Comparison of ENCODE assay signal across 19 cellular contexts in genomic region chr14:101596742-101597141, GRCh38. TPM values are rescaled to one million over a fixed set of nuclear protein-coding genes. Genes with fewer than 3 reads are reported as not detected.
A peak's percentile ranks its signal among the peaks of the same experiment; 100 is the strongest.
DNase-seq lines count a peak whose midpoint lies in the region; ATAC-seq, FAIRE-seq and TF ChIP-seq lines count a peak whose summit lies in the region.
"Had no signal": no experiment of that assay in that cellular context is flagged by ENCODE, and none has a peak within 500 bp of the region (broad histone marks: within the 10 kb centered on the region; RNA-seq: fewer than 3 reads in every experiment).

No MANE protein-coding gene starts in this region.

- no peaks in the 10 kb centered on the region for H3K27me3 Mint-ChIP-seq in activated T-cell treated with anti-CD3 and anti-CD28 coated beads, Interleukin-2, amount 50 U/mL, for 4 hours (ENCODE audit: low read depth)
- H3K27me3 Mint-ChIP-seq in astrocyte (ENCODE audit: low read depth, unreplicated experiment) = peaks cover 26% of the 10 kb centered on the region

- intact Hi-C loops in spleen (cut with DNase I; ENCODE audit: low total_unique reads) = no loop called here

- H3K4me3 Mint-ChIP-seq in activated T-cell treated with anti-CD3 and anti-CD28 coated beads, Interleukin-2, amount 50 U/mL, for 4 hours = peak overlapping the region; percentile 13
- H3K4me3 Mint-ChIP-seq in astrocyte (ENCODE audit: unreplicated experiment) = no peak overlapping the region

- peak overlapping the region; percentile 19; the same call in 1 of the 2 replicates for H3K4me2 ChIP-seq in OCI-LY1 (ENCODE audit: low read length)
- no peak overlapping the region for H3K4me2 ChIP-seq in astrocyte (ENCODE audit: low read length)
- H3K4me2 ChIP-seq: smooth muscle cell had no signal

- H3K36me3 ChIP-seq in OCI-LY1 (ENCODE audit: insufficient read depth, low read length) = no peaks in the 10 kb centered on the region
- no peaks in the 10 kb centered on the region for H3K36me3 ChIP-seq in astrocyte (ENCODE audit: insufficient read depth, low read length)
- no peaks in the 10 kb centered on the region for H3K36me3 ChIP-seq in spleen
- H3K36me3 ChIP-seq: stomach had no signal

- H3K4me3 ChIP-seq in OCI-LY1 (ENCODE audit: low read depth, low read length, poor library complexity, severe bottlenecking) (peak overlapping the region; percentile 20), astrocyte (ENCODE audit: insufficient read depth, low read depth, low read length) (no peak overlapping the region), spleen (no peak overlapping the region)
- H3K4me3 ChIP-seq: smooth muscle cell, stomach had no signal

- ATAC-seq in activated T-cell treated with anti-CD3 and anti-CD28 coated beads, Interleukin-2, amount 50 U/mL, for 4 hours = no peak
- ATAC-seq in HG03521 (IDR thresholded peaks at IDR 0.05; ENCODE audit: unreplicated experiment) = no peak
- ATAC-seq in esophagus mucosa = no peak
- ATAC-seq: HCT116, HepG2, left cardiac atrium had no signal

- H3K27me3 ChIP-seq in OCI-LY1 (ENCODE audit: insufficient read depth, low read length) (no peaks in the 10 kb centered on the region), astrocyte (ENCODE audit: insufficient read depth, low read length) (no peaks in the 10 kb centered on the region), spleen (replicated peaks in 1 of 7) (no peaks in the 10 kb centered on the region)

- H2AFZ ChIP-seq in OCI-LY1 (ENCODE audit: low read length) (peak overlapping the region; percentile 7; the same call in 1 of the 2 replicates), astrocyte (ENCODE audit: low read depth, low read length) (peak overlapping the region; percentile 18)

- TF ChIP-seq POLR2A in spleen (IDR thresholded peaks at IDR 0.05) = no peak

- H3K79me2 ChIP-seq in OCI-LY1 (ENCODE audit: insufficient read depth, low read length) (no peaks in the 10 kb centered on the region), astrocyte (ENCODE audit: insufficient read depth, low read length) (no peaks in the 10 kb centered on the region)

- FAIRE-seq in astrocyte (lab: Jason Lieb, UNC) = no peak
- FAIRE-seq: HepG2 had no signal

- peaks cover 6% of the 10 kb centered on the region for H3K4me1 ChIP-seq in OCI-LY1 (ENCODE audit: insufficient read depth, low read length, severe bottlenecking)
- no peaks in the 10 kb centered on the region for H3K4me1 ChIP-seq in astrocyte (ENCODE audit: insufficient read depth, low read length)
- H3K4me1 ChIP-seq in spleen = peaks cover 5 to 21% (median 13%) of the 10 kb centered on the region in 6 donors
- H3K4me1 ChIP-seq: stomach had no signal

- H3K9ac ChIP-seq in OCI-LY1 (ENCODE audit: low read length) (no peak overlapping the region), astrocyte (ENCODE audit: low read length) (no peak overlapping the region)

- H4K20me1 ChIP-seq in OCI-LY1 (ENCODE audit: insufficient read depth, low read length) (no peaks in the 10 kb centered on the region), astrocyte (ENCODE audit: insufficient read depth, low read length) (no peaks in the 10 kb centered on the region)

- peaks cover 47% of the 10 kb centered on the region for H3K4me1 Mint-ChIP-seq in activated T-cell treated with anti-CD3 and anti-CD28 coated beads, Interleukin-2, amount 50 U/mL, for 4 hours (ENCODE audit: low read depth)
- no peaks in the 10 kb centered on the region for H3K4me1 Mint-ChIP-seq in astrocyte (ENCODE audit: low read depth, unreplicated experiment)

- H3K9me2 ChIP-seq in OCI-LY1 (ENCODE audit: low read depth, low read length) = no peaks in the 10 kb centered on the region

- TF ChIP-seq CTCF in OCI-LY1 (IDR thresholded peaks at IDR 0.05; ENCODE audit: low read length) (no peak), astrocyte (IDR thresholded peaks at IDR 0.05; ENCODE audit: insufficient read depth, low read depth, low read length) (no peak), spleen (IDR thresholded peaks at IDR 0.05 in 8 of 11, conservative IDR thresholded peaks at IDR 0.05 in 3 of 11) (no peak)

- no peaks in the 10 kb centered on the region for H3K9me3 Mint-ChIP-seq in activated T-cell treated with anti-CD3 and anti-CD28 coated beads, Interleukin-2, amount 50 U/mL, for 4 hours
- H3K9me3 Mint-ChIP-seq in astrocyte (ENCODE audit: unreplicated experiment) = peaks cover 20% of the 10 kb centered on the region

- H3F3A ChIP-seq in OCI-LY1 (ENCODE audit: insufficient read depth, low read length) = no peaks in the 10 kb centered on the region

- H3K36me3 Mint-ChIP-seq in activated T-cell treated with anti-CD3 and anti-CD28 coated beads, Interleukin-2, amount 50 U/mL, for 4 hours (ENCODE audit: insufficient read depth) = no peaks in the 10 kb centered on the region
- peaks cover 2% of the 10 kb centered on the region for H3K36me3 Mint-ChIP-seq in astrocyte (ENCODE audit: low read depth, unreplicated experiment)

- DNase-seq in activated T-cell treated with anti-CD3 and anti-CD28 coated beads, Interleukin-2, amount 50 U/mL, for 4 hours = no peak
- DNase-seq in activated T-cell treated with anti-CD3 and anti-CD28 coated beads for 4 hours = no peak
- no peak for DNase-seq in astrocyte (ENCODE audit: low read depth)
- DNase-seq in spleen = no peak
- no peak for DNase-seq in NCI-H446 treated with DMSO at 0.1 percent for 48 hours (lab: John Stamatoyannopoulos, UW)
- DNase-seq: activated CD4-positive, alpha-beta T cell treated with anti-CD3 and anti-CD28 coated beads, Interleukin-2, amount 50 U/mL, for 1 hour; effector CD4-positive, alpha-beta T cell; hypothalamus; left cardiac atrium; NCI-H1092 treated with DMSO at 0.1 percent for 48 hours; SHP77; T-helper 9 cell had no signal

- H3K9me3 ChIP-seq in OCI-LY1 (ENCODE audit: low read length) = peaks cover 4% of the 10 kb centered on the region; the same call in 1 of the 2 replicates
- H3K9me3 ChIP-seq in astrocyte (ENCODE audit: insufficient read depth, low read depth, low read length) = no peaks in the 10 kb centered on the region
- peaks cover 0 to 16% (median 5%) of the 10 kb centered on the region in 8 donors for H3K9me3 ChIP-seq in spleen

- H3K27ac Mint-ChIP-seq in astrocyte (ENCODE audit: unreplicated experiment) = peak overlapping the region; percentile 53

- WGBS in spleen, 5 donors = 10 to 32% (median 29%) methylated on average over 7 of the region's 7 CpGs

- no peak overlapping the region for H3K27ac ChIP-seq in OCI-LY1 (ENCODE audit: low read depth, low read length, poor library complexity, severe bottlenecking)
- H3K27ac ChIP-seq in astrocyte (ENCODE audit: low read depth, low read length) = no peak overlapping the region
- H3K27ac ChIP-seq in spleen = peak overlapping the region in 6 of 8 donors; percentile 1 to 76 (median 50)
- H3K27ac ChIP-seq: stomach had no signal

RNA-seq across cellular contexts. Expression of gene DIO3, which starts 35.4 kb away (rescaled TPM):
- total RNA-seq in activated T-cell treated with anti-CD3 and anti-CD28 coated beads, Interleukin-2, amount 50 U/mL, for 4 hours = not detected
- total RNA-seq in astrocyte (0.46 and 0.79 TPM in 2 replicates), spleen (1 to 10 TPM in 1 of 7 donors, under 1 TPM in 4, not detected in 2; 0.20 to 1.3 (median 0.36) TPM), esophagus mucosa (0.12 TPM)
- under 1 TPM; 0.04 to 0.46 (median 0.42) TPM for polyA plus RNA-seq in spleen
- total RNA-seq: HepG2 had no signal
- polyA plus RNA-seq: HepG2 had no signal

Comparison
In these comparisons a context has a peak if more than half of its experiments do, and no peak if none do; other contexts are left out.
1. H3K27ac ChIP-seq: peak in spleen (6 of 8); none in OCI-LY1 (single experiment) and astrocyte (single experiment).